37 cellular contexts compared by ENCODE assay signal in the genomic region with DNA sequence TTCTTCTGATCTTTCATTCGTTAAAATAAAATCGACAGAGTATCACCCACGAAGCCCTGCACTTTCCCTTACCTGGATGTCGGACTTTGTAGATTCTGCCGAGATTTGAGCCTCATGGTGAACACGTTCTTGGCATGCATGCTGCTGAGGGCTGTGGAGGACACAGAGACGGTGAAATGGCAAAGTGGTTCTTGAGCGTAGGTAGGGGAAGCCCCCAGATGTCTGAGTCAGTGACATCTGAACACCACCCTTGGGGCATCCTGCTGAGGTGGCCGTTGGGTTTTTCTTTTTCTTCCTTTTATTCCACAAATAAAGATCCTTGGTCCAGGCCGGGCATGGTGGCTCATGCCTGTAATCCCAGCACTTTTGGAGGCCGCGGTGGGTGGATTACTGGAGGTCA. TPM values are rescaled to one million over a fixed set of nuclear protein-coding genes. Genes with fewer than 3 reads are reported as not detected.
"Had no signal": no experiment of that assay in that cellular context is flagged by ENCODE, and none has a peak within 500 bp of the region (broad histone marks: within the 10 kb centered on the region; RNA-seq: fewer than 3 reads in every experiment).

No MANE protein-coding gene starts in this region.

- DNase-seq: activated effector memory CD4-positive, alpha-beta T cell treated with anti-CD3 and anti-CD28 coated beads, Interleukin-2, amount 50 U/mL, for 16 hours; activated effector memory CD4-positive, alpha-beta T cell treated with Interleukin-2 at 50 U/mL for 16 hours; activated gamma-delta T cell; activated gamma-delta T cell treated with Interleukin-2 at 50 U/mL for 16 hours; activated naive CD4-positive, alpha-beta T cell; activated naive CD4-positive, alpha-beta T cell treated with anti-CD3 and anti-CD28 coated beads for 36 hours; activated naive CD4-positive, alpha-beta T cell treated with anti-CD3 and anti-CD28 coated beads, Interleukin-2, amount 10 ng/mL, durations not matched to agents 7 days and 5 days; activated naive CD4-positive, alpha-beta T cell treated with anti-CD3 and anti-CD28 coated beads, Interleukin-2, amount 50 U/mL, for 16 hours; activated naive CD4-positive, alpha-beta T cell treated with Interleukin-2 at 50 U/mL for 16 hours; activated naive CD8-positive, alpha-beta T cell treated with anti-CD3 and anti-CD28 coated beads for 36 hours; activated naive CD8-positive, alpha-beta T cell treated with anti-CD3 and anti-CD28 coated beads, Interleukin-2, amount 10 ng/mL, durations not matched to agents 7 days and 5 days; activated naive CD8-positive, alpha-beta T cell treated with anti-CD3 and anti-CD28 coated beads, Interleukin-2, amount 50 U/mL, for 24 hours; activated T-cell treated with anti-CD3 and anti-CD28 coated beads, Interleukin-2, amount 50 U/mL, for 1 hour; activated T-cell treated with anti-CD3 and anti-CD28 coated beads, Interleukin-2, amount 50 U/mL, for 24 hours; activated T-cell treated with anti-CD3 and anti-CD28 coated beads, Interleukin-2, amount 50 U/mL, for 4 hours; activated T-cell treated with anti-CD3 and anti-CD28 coated beads, Interleukin-2, amount 50 U/mL, for 48 hours; activated T-cell treated with anti-CD3 and anti-CD28 coated beads, Interleukin-2, amount 50 U/mL, for 72 hours; adrenal gland; amniotic stem cell; amygdala; anterior cingulate cortex; aorta; body of pancreas; brain microvascular endothelial cell; caudate nucleus; central memory CD4-positive, alpha-beta T cell; cerebellar nuclear complex had no signal

- ATAC-seq: activated naive CD8-positive, alpha-beta T cell treated with anti-CD3 and anti-CD28 coated beads, Interleukin-2, amount 50 U/mL, for 24 hours; activated T-cell treated with anti-CD3 and anti-CD28 coated beads, Interleukin-2, amount 50 U/mL, for 4 hours; activated T-cell treated with anti-CD3 and anti-CD28 coated beads, Interleukin-2, amount 50 U/mL, for 72 hours; activated T-helper 17 cell treated with anti-CD3 and anti-CD28 coated beads, Interleukin-2, amount 50 U/mL, for 72 hours; body of pancreas had no signal

- H3K4me3 Mint-ChIP-seq: activated naive CD4-positive, alpha-beta T cell treated with anti-CD3 and anti-CD28 coated beads for 36 hours; activated naive CD4-positive, alpha-beta T cell treated with anti-CD3 and anti-CD28 coated beads, Interleukin-2, amount 10 ng/mL, durations not matched to agents 7 days and 5 days; activated naive CD4-positive, alpha-beta T cell treated with anti-CD3 and anti-CD28 coated beads, Interleukin-2, amount 50 U/mL, for 24 hours; activated naive CD8-positive, alpha-beta T cell; activated naive CD8-positive, alpha-beta T cell treated with anti-CD3 and anti-CD28 coated beads for 36 hours; activated naive CD8-positive, alpha-beta T cell treated with anti-CD3 and anti-CD28 coated beads, Interleukin-2, amount 10 ng/mL, durations not matched to agents 7 days and 5 days; activated naive CD8-positive, alpha-beta T cell treated with anti-CD3 and anti-CD28 coated beads, Interleukin-2, amount 50 U/mL, for 24 hours; activated T-cell treated with anti-CD3 and anti-CD28 coated beads, Interleukin-2, amount 50 U/mL, for 24 hours; activated T-cell treated with anti-CD3 and anti-CD28 coated beads, Interleukin-2, amount 50 U/mL, for 4 hours; activated T-cell treated with anti-CD3 and anti-CD28 coated beads, Interleukin-2, amount 50 U/mL, for 72 hours; activated T-helper 1 cell treated with anti-CD3 and anti-CD28 coated beads, Interleukin-12 subunit alpha, Interleukin-12 subunit beta, Interleukin-2, Interleukin-4 antibody, amounts not matched to agents 30 ng/mL and 10 ng/mL and 1 ng/mL, durations not matched to agents 14 hours and 24 hours and 36 hours; activated T-helper 17 cell treated with anti-CD3 and anti-CD28 coated beads, Interleukin-2, amount 50 U/mL, for 72 hours; brain; central memory CD8-positive, alpha-beta T cell had no signal

- H3K4me1 Mint-ChIP-seq: activated naive CD4-positive, alpha-beta T cell treated with anti-CD3 and anti-CD28 coated beads, Interleukin-2, amount 10 ng/mL, durations not matched to agents 7 days and 5 days; activated naive CD4-positive, alpha-beta T cell treated with anti-CD3 and anti-CD28 coated beads, Interleukin-2, amount 50 U/mL, for 24 hours; activated naive CD8-positive, alpha-beta T cell treated with anti-CD3 and anti-CD28 coated beads for 36 hours; activated T-helper 17 cell treated with anti-CD3 and anti-CD28 coated beads, Interleukin-2, amount 50 U/mL, for 72 hours; brain; central memory CD8-positive, alpha-beta T cell had no signal

- H3K36me3 Mint-ChIP-seq: activated naive CD4-positive, alpha-beta T cell treated with anti-CD3 and anti-CD28 coated beads, Interleukin-2, amount 10 ng/mL, durations not matched to agents 7 days and 5 days; activated naive CD4-positive, alpha-beta T cell treated with anti-CD3 and anti-CD28 coated beads, Interleukin-2, amount 50 U/mL, for 24 hours; activated naive CD4-positive, alpha-beta T cell treated with anti-CD3 and anti-CD28 coated beads, Interleukin-2, amount 50 U/mL, for 72 hours; activated naive CD8-positive, alpha-beta T cell; activated naive CD8-positive, alpha-beta T cell treated with anti-CD3 and anti-CD28 coated beads for 36 hours; activated naive CD8-positive, alpha-beta T cell treated with anti-CD3 and anti-CD28 coated beads, Interleukin-2, amount 10 ng/mL, durations not matched to agents 7 days and 5 days; brain had no signal

- H3K9me3 Mint-ChIP-seq: activated naive CD4-positive, alpha-beta T cell treated with anti-CD3 and anti-CD28 coated beads for 36 hours; activated naive CD4-positive, alpha-beta T cell treated with anti-CD3 and anti-CD28 coated beads, Interleukin-2, amount 10 ng/mL, durations not matched to agents 7 days and 5 days; activated naive CD4-positive, alpha-beta T cell treated with anti-CD3 and anti-CD28 coated beads, Interleukin-2, amount 50 U/mL, for 24 hours; activated naive CD4-positive, alpha-beta T cell treated with anti-CD3 and anti-CD28 coated beads, Interleukin-2, amount 50 U/mL, for 72 hours; activated naive CD8-positive, alpha-beta T cell treated with anti-CD3 and anti-CD28 coated beads for 36 hours; activated naive CD8-positive, alpha-beta T cell treated with anti-CD3 and anti-CD28 coated beads, Interleukin-2, amount 10 ng/mL, durations not matched to agents 7 days and 5 days; activated naive CD8-positive, alpha-beta T cell treated with anti-CD3 and anti-CD28 coated beads, Interleukin-2, amount 50 U/mL, for 24 hours; activated T-cell treated with anti-CD3 and anti-CD28 coated beads, Interleukin-2, amount 50 U/mL, for 24 hours; activated T-cell treated with anti-CD3 and anti-CD28 coated beads, Interleukin-2, amount 50 U/mL, for 4 hours; activated T-cell treated with anti-CD3 and anti-CD28 coated beads, Interleukin-2, amount 50 U/mL, for 72 hours; activated T-helper 1 cell treated with anti-CD3 and anti-CD28 coated beads, Interleukin-12 subunit alpha, Interleukin-12 subunit beta, Interleukin-2, Interleukin-4 antibody, amounts not matched to agents 30 ng/mL and 10 ng/mL and 1 ng/mL, durations not matched to agents 14 hours and 24 hours and 36 hours; activated T-helper 17 cell treated with anti-CD3 and anti-CD28 coated beads, Interleukin-2, amount 50 U/mL, for 72 hours; activated T-helper 2 cell treated with anti-CD3 and anti-CD28 coated beads, Interferon-gamma antibody, Interleukin-2, Interleukin-4, amounts not matched to agents 10 μg/mL and 5 μg/mL and 100 μg/mL, durations not matched to agents 14 hours and 24 hours and 36 hours; brain; central memory CD8-positive, alpha-beta T cell had no signal

- H3K27ac Mint-ChIP-seq: activated naive CD4-positive, alpha-beta T cell treated with anti-CD3 and anti-CD28 coated beads for 36 hours; activated naive CD4-positive, alpha-beta T cell treated with anti-CD3 and anti-CD28 coated beads, Interleukin-2, amount 10 ng/mL, durations not matched to agents 7 days and 5 days; activated naive CD4-positive, alpha-beta T cell treated with anti-CD3 and anti-CD28 coated beads, Interleukin-2, amount 50 U/mL, for 24 hours; activated naive CD4-positive, alpha-beta T cell treated with anti-CD3 and anti-CD28 coated beads, Interleukin-2, amount 50 U/mL, for 72 hours; activated naive CD8-positive, alpha-beta T cell; activated naive CD8-positive, alpha-beta T cell treated with anti-CD3 and anti-CD28 coated beads for 36 hours; activated naive CD8-positive, alpha-beta T cell treated with anti-CD3 and anti-CD28 coated beads, Interleukin-2, amount 10 ng/mL, durations not matched to agents 7 days and 5 days; activated naive CD8-positive, alpha-beta T cell treated with anti-CD3 and anti-CD28 coated beads, Interleukin-2, amount 50 U/mL, for 24 hours; activated T-cell treated with anti-CD3 and anti-CD28 coated beads, Interleukin-2, amount 50 U/mL, for 24 hours; activated T-cell treated with anti-CD3 and anti-CD28 coated beads, Interleukin-2, amount 50 U/mL, for 72 hours; activated T-helper 1 cell treated with anti-CD3 and anti-CD28 coated beads, Interleukin-12 subunit alpha, Interleukin-12 subunit beta, Interleukin-2, Interleukin-4 antibody, amounts not matched to agents 30 ng/mL and 10 ng/mL and 1 ng/mL, durations not matched to agents 14 hours and 24 hours and 36 hours; activated T-helper 17 cell treated with anti-CD3 and anti-CD28 coated beads, Interleukin-2, amount 50 U/mL, for 72 hours; activated T-helper 2 cell treated with anti-CD3 and anti-CD28 coated beads, Interferon-gamma antibody, Interleukin-2, Interleukin-4, amounts not matched to agents 10 μg/mL and 5 μg/mL and 100 μg/mL, durations not matched to agents 14 hours and 24 hours and 36 hours; brain had no signal

- H3K27me3 Mint-ChIP-seq: activated naive CD4-positive, alpha-beta T cell treated with anti-CD3 and anti-CD28 coated beads, Interleukin-2, amount 10 ng/mL, durations not matched to agents 7 days and 5 days; activated naive CD4-positive, alpha-beta T cell treated with anti-CD3 and anti-CD28 coated beads, Interleukin-2, amount 50 U/mL, for 24 hours; activated naive CD8-positive, alpha-beta T cell; activated naive CD8-positive, alpha-beta T cell treated with anti-CD3 and anti-CD28 coated beads for 36 hours; activated naive CD8-positive, alpha-beta T cell treated with anti-CD3 and anti-CD28 coated beads, Interleukin-2, amount 10 ng/mL, durations not matched to agents 7 days and 5 days; activated naive CD8-positive, alpha-beta T cell treated with anti-CD3 and anti-CD28 coated beads, Interleukin-2, amount 50 U/mL, for 24 hours; activated T-cell treated with anti-CD3 and anti-CD28 coated beads, Interleukin-2, amount 50 U/mL, for 24 hours; activated T-helper 17 cell treated with anti-CD3 and anti-CD28 coated beads, Interleukin-2, amount 50 U/mL, for 72 hours; central memory CD8-positive, alpha-beta T cell had no signal

RNA-seq across cellular contexts. Expression of a gene that starts 33.9 kb away (rescaled TPM):
- total RNA-seq: activated naive CD4-positive, alpha-beta T cell treated with anti-CD3 and anti-CD28 coated beads, Interleukin-2, amount 50 U/mL, for 72 hours; activated T-cell treated with anti-CD3 and anti-CD28 coated beads, Interleukin-2, amount 50 U/mL, for 4 hours; activated T-helper 1 cell treated with anti-CD3 and anti-CD28 coated beads, Interleukin-12 subunit alpha, Interleukin-12 subunit beta, Interleukin-2, Interleukin-4 antibody, amounts not matched to agents 30 ng/mL and 10 ng/mL and 1 ng/mL, durations not matched to agents 14 hours and 24 hours and 36 hours; activated T-helper 17 cell treated with anti-CD3 and anti-CD28 coated beads, Interleukin-2, amount 50 U/mL, for 72 hours; activated T-helper 2 cell treated with anti-CD3 and anti-CD28 coated beads, Interferon-gamma antibody, Interleukin-2, Interleukin-4, amounts not matched to agents 10 μg/mL and 5 μg/mL and 100 μg/mL, durations not matched to agents 14 hours and 24 hours and 36 hours; ascending aorta; chondrocyte had no signal
